ENCODE assay signal across 8 cellular contexts in the genomic region with DNA sequence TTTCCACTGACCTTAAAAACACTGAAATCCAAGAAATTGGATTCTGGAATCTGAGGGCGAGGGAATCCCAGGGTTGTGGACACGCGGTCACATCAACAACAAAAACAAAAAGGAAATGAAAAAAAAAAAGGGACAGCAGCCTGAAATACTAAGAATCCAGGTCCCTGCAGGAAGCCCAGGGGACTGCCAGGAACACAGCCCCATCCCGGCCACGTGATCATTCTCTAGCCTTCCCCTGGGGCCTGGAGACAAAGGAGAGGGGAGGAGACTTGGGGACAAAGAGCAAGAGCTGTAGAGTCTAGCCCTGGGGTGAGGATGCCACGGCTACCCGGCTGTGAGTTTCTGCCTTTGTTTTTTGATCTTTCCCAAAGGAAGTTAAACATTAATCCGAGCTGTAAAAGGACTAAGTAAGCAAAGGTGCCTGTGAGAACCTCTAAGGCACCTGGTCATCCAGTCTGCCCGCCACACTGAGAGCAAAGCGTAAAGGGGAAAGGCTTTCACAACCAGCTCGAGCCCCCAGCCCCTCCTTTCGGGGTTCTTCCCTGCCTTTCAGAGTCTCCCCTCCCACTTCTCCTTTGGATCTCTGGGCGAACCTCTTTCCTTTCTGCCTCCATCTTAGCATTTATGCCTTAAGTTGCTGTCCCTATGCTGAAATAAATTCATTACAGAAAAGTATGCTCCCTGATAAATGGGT. TPM values are rescaled to one million over a fixed set of nuclear protein-coding genes. Genes with fewer than 3 reads are reported as not detected.
A peak's percentile ranks its signal among the peaks of the same experiment; 100 is the strongest.
DNase-seq lines count a peak whose midpoint lies in the region; TF ChIP-seq lines count a peak whose summit lies in the region.

No MANE protein-coding gene starts in this region.

- H3K27me3 ChIP-seq in right atrium auricular region: no peaks in the 10 kb centered on the region

- H3K4me3 ChIP-seq in right atrium auricular region: peak overlapping the region in 1 of 2 donors; percentile 32

- H3K9me3 ChIP-seq in right atrium auricular region: no peaks in the 10 kb centered on the region

- no peak for TF ChIP-seq CTCF in right atrium auricular region (IDR thresholded peaks at IDR 0.05)

- peaks cover 0 to 21% of the 10 kb centered on the region in 2 donors for H3K4me1 ChIP-seq in right atrium auricular region

- intact Hi-C loops in posterior cingulate gyrus (cut with DNase I): no loop called here

- H3K27ac ChIP-seq in right atrium auricular region: peak overlapping the region; percentile 41 to 58

- no peaks in the 10 kb centered on the region for H3K36me3 ChIP-seq in right atrium auricular region

- DNase-seq in D341Med (ENCODE audit: low spot score): peak; percentile 93
- DNase-seq in NCI-H187 treated with DMSO at 0.1 percent for 48 hours (lab: John Stamatoyannopoulos, UW): peak; percentile 99
- peak; percentile 6 to 94 (median 78) for DNase-seq in anterior cingulate cortex (lab: John Stamatoyannopoulos, UW)
- peak; percentile 72 for DNase-seq in right atrium auricular region (ENCODE audit: low spot score)
- peak; percentile 79 to 97 (median 86) for DNase-seq in posterior cingulate gyrus
- DNase-seq in activated CD4-positive, alpha-beta T cell treated with anti-CD3 and anti-CD28 coated beads for 1 hour: no peak
- DNase-seq in stimulated activated CD4-positive, alpha-beta T cell treated with anti-CD3 and anti-CD28 coated beads, Interleukin-2, amount 100 ng/mL, for 24 hours: no peak
- no peak for DNase-seq in AML-193 (lab: John Stamatoyannopoulos, UW)

RNA-seq across cellular contexts. Expression of a gene that starts 24.1 kb away (rescaled TPM):
- total RNA-seq in right atrium auricular region: under 1 TPM in 1 of 2 donors, not detected in 1; 0.47 TPM

RNA-seq across cellular contexts. Expression of a gene that starts 57.9 kb away (rescaled TPM):
- total RNA-seq in right atrium auricular region: 1 to 10 TPM; 4.3 to 8.9 TPM

Comparison
In these comparisons a context has a peak if more than half of its experiments do, and no peak if none do; other contexts are left out.
1. DNase-seq: peak in D341Med (single experiment), NCI-H187 treated with DMSO at 0.1 percent for 48 hours (single experiment), anterior cingulate cortex (58 of 58), right atrium auricular region (single experiment) and posterior cingulate gyrus (10 of 10); none in activated CD4-positive, alpha-beta T cell treated with anti-CD3 and anti-CD28 coated beads for 1 hour (single experiment), stimulated activated CD4-positive, alpha-beta T cell treated with anti-CD3 and anti-CD28 coated beads, Interleukin-2, amount 100 ng/mL, for 24 hours (0 of 2) and AML-193 (0 of 2).